ENCODE assay signal across 1 cellular context in genomic region chr16:50065241-50065623, GRCh38.
TF ChIP-seq lines count a peak whose summit lies in the region.

No MANE protein-coding gene starts in this region.

TF ChIP-seq in SK-N-SH, 30 proteins besides CTCF, POLR2A, EP300 and RAD21:
- TF ChIP-seq REST (IDR thresholded peaks at IDR 0.05; ENCODE audit: low read depth, low read length): no peak
- no peak for TF ChIP-seq PBX3 (IDR thresholded peaks at IDR 0.05)
- no peak for TF ChIP-seq RCOR1 (IDR thresholded peaks at IDR 0.05; ENCODE audit: low read length)
- no peak for TF ChIP-seq NRF1 (IDR thresholded peaks at IDR 0.05; ENCODE audit: low read depth, low read length)
- no peak for TF ChIP-seq GATA2 (CRISPR knock-in tag; IDR thresholded peaks at IDR 0.05)
- no peak for TF ChIP-seq CHD2 (IDR thresholded peaks at IDR 0.05; ENCODE audit: low read length, partially characterized antibody)
- TF ChIP-seq FOXM1 (IDR thresholded peaks at IDR 0.05; ENCODE audit: low read depth): no peak
- TF ChIP-seq GABPA (IDR thresholded peaks at IDR 0.05; ENCODE audit: low read depth): no peak
- TF ChIP-seq FOXJ3 (CRISPR knock-in tag; IDR thresholded peaks at IDR 0.05): no peak
- TF ChIP-seq FOSL2 (IDR thresholded peaks at IDR 0.05; ENCODE audit: borderline replicate concordance, low read depth): no peak
- TF ChIP-seq USF2 (IDR thresholded peaks at IDR 0.05; ENCODE audit: borderline replicate concordance, low read depth, low read length): no peak
- TF ChIP-seq TCF12 (IDR thresholded peaks at IDR 0.05): no peak
- no peak for TF ChIP-seq USF1 (IDR thresholded peaks at IDR 0.05; ENCODE audit: borderline replicate concordance, low read depth)
- TF ChIP-seq RFX5 (IDR thresholded peaks at IDR 0.05; ENCODE audit: low read length): no peak
- TF ChIP-seq JUND (IDR thresholded peaks at IDR 0.05): no peak
- TF ChIP-seq ELF1 (IDR thresholded peaks at IDR 0.05): no peak
